In genomic region chr6:15266423-15266996, GRCh38 we compare ENCODE assay signal across 9 cellular contexts. TPM values are rescaled to one million over a fixed set of nuclear protein-coding genes. Genes with fewer than 3 reads are reported as not detected.
DNase-seq lines count a peak whose midpoint lies in the region; ATAC-seq and TF ChIP-seq lines count a peak whose summit lies in the region.
"Had no signal": no experiment of that assay in that cellular context is flagged by ENCODE, and none has a peak within 500 bp of the region (broad histone marks: within the 10 kb centered on the region; RNA-seq: fewer than 3 reads in every experiment).

No MANE protein-coding gene starts in this region.

- no peak for TF ChIP-seq CTCF in lung (IDR thresholded peaks at IDR 0.05; ENCODE audit: control extremely low read depth, extremely low read depth)

- no peak overlapping the region for H3K4me3 Mint-ChIP-seq in activated T-helper 2 cell treated with anti-CD3 and anti-CD28 coated beads, Interferon-gamma antibody, Interleukin-2, Interleukin-4, amounts not matched to agents 10 μg/mL and 5 μg/mL and 100 μg/mL, durations not matched to agents 14 hours and 24 hours and 36 hours (ENCODE audit: low read depth)

- ATAC-seq in HG03066 (IDR thresholded peaks at IDR 0.05; ENCODE audit: low read depth, unreplicated experiment) (peak; percentile 47), lung (ENCODE audit: insufficient read depth, low FRiP score) (no peak), HG02938 (IDR thresholded peaks at IDR 0.05; ENCODE audit: unreplicated experiment) (no peak)

- no peaks in the 10 kb centered on the region for H3K27me3 ChIP-seq in lung (ENCODE audit: control insufficient read depth, insufficient read depth)

- H3K4me3 ChIP-seq in lung, result no peak overlapping the region

- intact Hi-C loops in activated T-helper 2 cell treated with anti-CD3 and anti-CD28 coated beads, Interferon-gamma antibody, Interleukin-2, Interleukin-4, amounts not matched to agents 10 μg/mL and 5 μg/mL and 100 μg/mL, durations not matched to agents 14 hours and 24 hours and 36 hours (cut with micrococcal nuclease), result no loop called here

- no peaks in the 10 kb centered on the region for H3K27me3 Mint-ChIP-seq in activated T-helper 2 cell treated with anti-CD3 and anti-CD28 coated beads, Interferon-gamma antibody, Interleukin-2, Interleukin-4, amounts not matched to agents 10 μg/mL and 5 μg/mL and 100 μg/mL, durations not matched to agents 14 hours and 24 hours and 36 hours (ENCODE audit: low read depth)

- H3K36me3 Mint-ChIP-seq in activated T-helper 2 cell treated with anti-CD3 and anti-CD28 coated beads, Interferon-gamma antibody, Interleukin-2, Interleukin-4, amounts not matched to agents 10 μg/mL and 5 μg/mL and 100 μg/mL, durations not matched to agents 14 hours and 24 hours and 36 hours (ENCODE audit: low read depth), result peaks cover 72% of the 10 kb centered on the region

- peaks cover 22 to 63% of the 10 kb centered on the region in 2 donors for H3K4me1 ChIP-seq in lung (ENCODE audit: control insufficient read depth in 2 of 2, insufficient read depth in 2 of 2, low read length in 2 of 2)

- peak overlapping the region; percentile 61 for H3K27ac Mint-ChIP-seq in activated T-helper 2 cell treated with anti-CD3 and anti-CD28 coated beads, Interferon-gamma antibody, Interleukin-2, Interleukin-4, amounts not matched to agents 10 μg/mL and 5 μg/mL and 100 μg/mL, durations not matched to agents 14 hours and 24 hours and 36 hours

- H3K9me3 Mint-ChIP-seq in activated T-helper 2 cell treated with anti-CD3 and anti-CD28 coated beads, Interferon-gamma antibody, Interleukin-2, Interleukin-4, amounts not matched to agents 10 μg/mL and 5 μg/mL and 100 μg/mL, durations not matched to agents 14 hours and 24 hours and 36 hours, result no peaks in the 10 kb centered on the region

- DNase-seq in CD1c-positive myeloid dendritic cell (ENCODE audit: extremely low spot score) (peak; percentile 76), lung (ENCODE audit: low spot score) (no peak), globus pallidus (ENCODE audit: low spot score) (no peak), cortex of kidney (lab: John Stamatoyannopoulos, UW) (no peak), mesenteric fat pad (ENCODE audit: low spot score) (no peak)
- no peak for DNase-seq in activated T-helper 2 cell treated with anti-CD3 and anti-CD28 coated beads, Interferon-gamma antibody, Interleukin-2, Interleukin-4, amounts not matched to agents 10 μg/mL and 5 μg/mL and 100 μg/mL, durations not matched to agents 14 hours and 24 hours and 36 hours (ENCODE audit: low spot score)
- DNase-seq: DND-41 had no signal

- H3K4me1 Mint-ChIP-seq in activated T-helper 2 cell treated with anti-CD3 and anti-CD28 coated beads, Interferon-gamma antibody, Interleukin-2, Interleukin-4, amounts not matched to agents 10 μg/mL and 5 μg/mL and 100 μg/mL, durations not matched to agents 14 hours and 24 hours and 36 hours (ENCODE audit: low read depth), result peaks cover 81% of the 10 kb centered on the region

- no peaks in the 10 kb centered on the region for H3K36me3 ChIP-seq in lung (ENCODE audit: control insufficient read depth in 2 of 2, insufficient read depth in 2 of 2, low read length in 2 of 2)

- WGBS in lung, 2 donors, result 31 to 51% methylated on average over 11 of the region's 11 CpGs

- no peaks in the 10 kb centered on the region for H3K9me3 ChIP-seq in lung (ENCODE audit: control insufficient read depth in 2 of 2, insufficient read depth in 1 of 2, low read length in 1 of 2)

- peak overlapping the region; percentile 14 to 37 for H3K27ac ChIP-seq in lung (ENCODE audit: low read depth in 1 of 2, low read length in 1 of 2)

RNA-seq across cellular contexts. Expression of gene JARID2, which starts 20.6 kb away (rescaled TPM):
- 55.9 and 57.7 TPM in 2 replicates for total RNA-seq in activated T-helper 2 cell treated with anti-CD3 and anti-CD28 coated beads, Interferon-gamma antibody, Interleukin-2, Interleukin-4, amounts not matched to agents 10 μg/mL and 5 μg/mL and 100 μg/mL, durations not matched to agents 14 hours and 24 hours and 36 hours
- 10 to 100 TPM; 13.5 to 14.8 TPM for total RNA-seq in lung
- 10 to 100 TPM in 1 of 2 donors, 1 to 10 TPM in 1; 3.8 to 10.4 TPM for polyA plus RNA-seq in lung
- total RNA-seq in mesenteric fat pad, result 13.8 TPM
